In genomic region chr21:35390013-35390776, GRCh38 we compare ENCODE assay signal across 14 cellular contexts.
DNase-seq lines count a peak whose midpoint lies in the region; ATAC-seq, FAIRE-seq and TF ChIP-seq lines count a peak whose summit lies in the region.
"Had no signal": no experiment of that assay in that cellular context is flagged by ENCODE, and none has a peak within 500 bp of the region (broad histone marks: within the 10 kb centered on the region; RNA-seq: fewer than 3 reads in every experiment).

No MANE protein-coding gene starts in this region.

- no peaks in the 10 kb centered on the region for H4K20me1 ChIP-seq in HepG2 (ENCODE audit: insufficient read depth, low read length)

- no peak for TF ChIP-seq POLR2A in HepG2 (IDR thresholded peaks at IDR 0.05; ENCODE audit: insufficient read depth in 1 of 2, low read depth in 2 of 2, low read length in 2 of 2)

- in situ Hi-C loops in HepG2 (cut with HindIII; ENCODE audit: extremely low pct_ligation_motif_present, low pct_unique_long_range_greater_than_20kb), result no loop called here

- 0 out of 2 replicates have a peak, but pooled peaks cover 6% of the 10 kb centered on the region for H3K4me1 ChIP-seq in HepG2 (ENCODE audit: insufficient read depth, low read length)
- H3K4me1 ChIP-seq: upper lobe of left lung had no signal

- WGBS in HepG2 (ENCODE audit: low lambda C conversion rate), result 23% methylated on average over 5 of the region's 5 CpGs

- peak; percentile 12 for DNase-seq in AG04449 (ENCODE audit: low read depth, low spot score)
- DNase-seq in GM12865 (ENCODE audit: low read depth), result peak; percentile 1
- peak; percentile 80 for DNase-seq in RCC 7860 (ENCODE audit: low spot score)
- DNase-seq in fibroblast of pulmonary artery (ENCODE audit: low read depth), result peak; percentile 26
- no peak for DNase-seq in HepG2 (ENCODE audit: low spot score)
- no peak for DNase-seq in NCI-H82 (lab: John Stamatoyannopoulos, UW)
- DNase-seq: CD8-positive, alpha-beta memory T cell; midbrain; stimulated activated CD4-positive, alpha-beta T cell treated with anti-CD3 and anti-CD28 coated beads, Interleukin-4, amount 100 ng/mL, for 1 hour; upper lobe of left lung had no signal

- no TSS peak for BruUV-seq in HepG2 (replicated peaks; lab: Mats Ljungman, UMichigan)

- no peak overlapping the region for H3K9ac ChIP-seq in HepG2 (ENCODE audit: insufficient read depth, low read depth, low read length)

- no peak for TF ChIP-seq CTCF in AG04449 (IDR thresholded peaks at IDR 0.05; ENCODE audit: insufficient read depth, low read length, missing control alignments)
- TF ChIP-seq CTCF in GM12865 (IDR thresholded peaks at IDR 0.05; ENCODE audit: insufficient read depth, low read depth, low read length, missing control alignments), result no peak
- TF ChIP-seq CTCF in fibroblast of pulmonary artery (IDR thresholded peaks at IDR 0.05; ENCODE audit: low read length, missing control alignments), result no peak
- TF ChIP-seq CTCF in HepG2 (CRISPR knock-in tag; IDR thresholded peaks at IDR 0.05), result no peak

- CTCF ChIA-PET in AG04449 (lab: Yijun Ruan, JAX) (interaction anchor here (1.0 to 1.9 kb wide), 3 partner anchors 11 to 500 kb away, joined by 3 to 4 read pairs (median 3); no protein-coding TSS in a partner anchor), HepG2 (lab: Yijun Ruan, JAX; ENCODE audit: low intra/inter-chr PET ratio, low total read pairs) (no interaction called here)

- H3K79me2 ChIP-seq in HepG2 (ENCODE audit: insufficient read depth, low read length), result no peaks in the 10 kb centered on the region

- no peak overlapping the region for H3K4me2 ChIP-seq in HepG2 (ENCODE audit: low read depth, low read length)

- no peak overlapping the region for H3K27ac ChIP-seq in HepG2 (ENCODE audit: extremely low read length, insufficient read depth, low read length)
- H3K27ac ChIP-seq: HL-60, upper lobe of left lung had no signal

- H3K27me3 ChIP-seq in HepG2 (ENCODE audit: control insufficient read depth in 1 of 2, insufficient read depth in 2 of 2, low read length in 2 of 2), result no peaks in the 10 kb centered on the region
- H3K27me3 ChIP-seq: upper lobe of left lung had no signal

- no peak for TF ChIP-seq RAD21 in HepG2 (CRISPR knock-in tag; IDR thresholded peaks at IDR 0.05)

- H2AFZ ChIP-seq in HepG2 (ENCODE audit: low read length), result no peak overlapping the region

- POLR2A ChIA-PET in AG04449 (lab: Yijun Ruan, JAX), result interaction anchor here (0.6 to 0.7 kb wide), 2 partner anchors 84 to 645 kb away, joined by 5 read pairs; no protein-coding TSS in a partner anchor
- POLR2A ChIA-PET in HepG2 (lab: Yijun Ruan, JAX), result no interaction called here

- no peak for TF ChIP-seq EP300 in HepG2 (IDR thresholded peaks at IDR 0.05; ENCODE audit: low read depth in 2 of 2, low read length in 2 of 2)
- no peak for TF ChIP-seq EP300 in HepG2 (CRISPR knock-in tag; IDR thresholded peaks at IDR 0.05; ENCODE audit: borderline replicate concordance)

- ATAC-seq in HepG2, result no peak
- ATAC-seq in HG02763 (IDR thresholded peaks at IDR 0.05; ENCODE audit: unreplicated experiment), result no peak
- ATAC-seq in GM18520 (IDR thresholded peaks at IDR 0.05; ENCODE audit: unreplicated experiment), result no peak
- ATAC-seq: HCT116 had no signal

- no peaks in the 10 kb centered on the region for H3K9me3 ChIP-seq in HepG2 (ENCODE audit: low read length)
- H3K9me3 ChIP-seq: upper lobe of left lung had no signal

- FAIRE-seq in RCC 7860 (lab: Jason Lieb, UNC), result peak; percentile 94
- FAIRE-seq in HepG2 (lab: Jason Lieb, UNC), result no peak

- H3K4me3 ChIP-seq in AG04449 (ENCODE audit: low read depth, low read length) (no peak overlapping the region), GM12865 (ENCODE audit: low read depth, low read length) (no peak overlapping the region), fibroblast of pulmonary artery (replicated peaks; ENCODE audit: low read depth, low read length) (no peak overlapping the region), HepG2 (replicated peaks in 1 of 3; ENCODE audit: insufficient read depth in 1 of 3, low read depth in 2 of 3, low read length in 3 of 3) (no peak overlapping the region)
- H3K4me3 ChIP-seq: upper lobe of left lung had no signal

- intact Hi-C loops in HepG2 (cut with micrococcal nuclease; ENCODE audit: unreplicated experiment), result no loop called here

- no peaks in the 10 kb centered on the region for H3K36me3 ChIP-seq in HepG2 (replicated peaks in 1 of 2; ENCODE audit: control insufficient read depth in 1 of 2, insufficient read depth in 2 of 2, low read length in 2 of 2)
- H3K36me3 ChIP-seq: upper lobe of left lung had no signal

TF ChIP-seq in HepG2, 621 proteins besides CTCF, POLR2A, EP300 and RAD21:
- TF ChIP-seq MAFG (CRISPR knock-in tag; IDR thresholded peaks at IDR 0.05) (no peak), RBFOX2 (IDR thresholded peaks at IDR 0.05; ENCODE audit: low read depth, low read length) (no peak), MTA1 (CRISPR knock-in tag; IDR thresholded peaks at IDR 0.05; ENCODE audit: borderline replicate concordance) (no peak)

Comparison
In these comparisons a context has a peak if more than half of its experiments do, and no peak if none do; other contexts are left out.
1. DNase-seq: peak in AG04449 (single experiment), GM12865 (single experiment), RCC 7860 (single experiment) and fibroblast of pulmonary artery (single experiment); none in HepG2 (single experiment) and NCI-H82 (single experiment).